Comparison of ENCODE assay signal across 10 cellular contexts in the genomic region with DNA sequence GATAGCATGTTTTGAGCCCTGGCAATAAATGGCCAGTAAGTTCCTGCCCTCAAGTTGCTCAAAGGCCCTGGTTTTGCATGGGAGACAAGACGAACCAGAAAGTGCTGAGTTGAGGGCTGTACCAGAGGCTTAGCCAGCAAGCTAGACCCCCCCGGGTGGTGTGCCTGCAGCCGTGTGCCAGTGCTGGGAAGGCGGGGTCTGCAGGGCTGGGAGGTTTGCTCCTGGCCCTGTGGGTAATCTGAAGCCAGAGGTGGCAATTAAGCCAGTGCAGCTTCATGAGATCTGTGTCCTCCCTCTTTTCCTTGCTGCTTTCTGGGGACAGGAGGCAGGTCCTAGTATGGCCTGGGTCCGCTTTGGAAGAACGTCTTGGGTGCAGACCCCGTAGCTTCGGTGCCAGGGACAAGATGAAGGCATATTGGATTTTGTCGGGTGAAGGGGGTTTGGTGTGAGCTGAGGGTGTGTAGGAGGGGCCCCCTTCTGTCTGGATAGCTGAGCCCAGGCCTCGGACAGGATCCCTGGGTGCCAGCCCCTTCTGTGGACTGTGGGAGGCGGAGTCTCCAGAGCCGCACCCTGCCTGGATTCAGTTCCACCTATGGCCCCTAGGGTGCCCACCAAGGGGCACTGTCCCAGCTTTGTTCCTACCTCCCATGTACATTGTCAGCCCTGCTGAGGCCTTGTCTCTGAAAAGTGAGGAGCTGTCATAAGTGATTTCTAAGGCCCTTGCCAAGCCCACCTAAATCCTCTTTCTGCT. TPM values are rescaled to one million over a fixed set of nuclear protein-coding genes. Genes with fewer than 3 reads are reported as not detected.
DNase-seq lines count a peak whose midpoint lies in the region; ATAC-seq and TF ChIP-seq lines count a peak whose summit lies in the region.
"Had no signal": no experiment of that assay in that cellular context is flagged by ENCODE, and none has a peak within 500 bp of the region (broad histone marks: within the 10 kb centered on the region; RNA-seq: fewer than 3 reads in every experiment).

No MANE protein-coding gene starts in this region.

- H3K4me2 ChIP-seq in IMR-90 (ENCODE audit: low read depth, low read length) (no peak overlapping the region), neural cell (ENCODE audit: low read length) (no peak overlapping the region)

- no peak overlapping the region for H3K18ac ChIP-seq in IMR-90 (ENCODE audit: low read depth, low read length)

- H2BK5ac ChIP-seq in IMR-90 (ENCODE audit: low read depth, low read length, poor library complexity, severe bottlenecking): no peak overlapping the region

- no peak overlapping the region for H3K27ac Mint-ChIP-seq in WTC11
- no peak overlapping the region for H3K27ac Mint-ChIP-seq in T-helper 2 cell treated with Interferon-gamma antibody and Interleukin-4, amounts not matched to agents 5 μg/mL and 100 μg/mL, for 36 hours
- H3K27ac Mint-ChIP-seq: naive thymus-derived CD4-positive, alpha-beta T cell had no signal

- TF ChIP-seq CTCF in IMR-90 (conservative IDR thresholded peaks at IDR 0.05; ENCODE audit: low read depth, low read length) (peak; percentile 29), WTC11 (IDR thresholded peaks at IDR 0.05) (no peak), neural cell (IDR thresholded peaks at IDR 0.05; ENCODE audit: poor library complexity, severe bottlenecking) (peak; percentile 21)

- H3K27ac ChIP-seq in IMR-90 (ENCODE audit: insufficient read depth, low read length): no peak overlapping the region
- H3K27ac ChIP-seq in neural cell (ENCODE audit: low read length): no peak overlapping the region

- peak overlapping the region; percentile 69 for H2AK5ac ChIP-seq in IMR-90 (ENCODE audit: low read depth, low read length)

- H2BK120ac ChIP-seq in IMR-90 (ENCODE audit: low read depth, low read length): peak overlapping the region; percentile 85

- DNase-seq in DMS79 (lab: John Stamatoyannopoulos, UW): peak; percentile 78
- DNase-seq in IMR-90: no peak
- DNase-seq in WTC11 (ENCODE audit: low spot score): peak; percentile 60
- DNase-seq in hepatic stellate cell (ENCODE audit: low spot score): no peak
- DNase-seq in T-helper 2 cell treated with Interferon-gamma antibody and Interleukin-4, amounts not matched to agents 5 μg/mL and 100 μg/mL, for 36 hours (ENCODE audit: low spot score): no peak
- DNase-seq in DMS114 treated with DMSO at 0.1 percent for 48 hours (lab: John Stamatoyannopoulos, UW; ENCODE audit: unreplicated experiment): no peak
- DNase-seq: activated naive CD4-positive, alpha-beta T cell treated with Interleukin-2 at 50 U/mL for 16 hours; naive thymus-derived CD4-positive, alpha-beta T cell had no signal

- in situ Hi-C loops in IMR-90 (cut with MboI; ENCODE audit: low sequenced_read_pairs): no loop called here

- no peak overlapping the region; the same call in 1 of the 2 replicates for H4K5ac ChIP-seq in IMR-90 (ENCODE audit: low read depth, low read length)

- no peak for TF ChIP-seq RAD21 in IMR-90 (IDR thresholded peaks at IDR 0.05; ENCODE audit: low read length)
- TF ChIP-seq RAD21 in neural cell (conservative IDR thresholded peaks at IDR 0.05): no peak

- H4K8ac ChIP-seq in IMR-90 (ENCODE audit: low read depth in 2 of 2, low read length in 2 of 2): peak overlapping the region; percentile 48 to 96; a peak in 1 of 4 replicates

- H2AFZ ChIP-seq in IMR-90 (replicated peaks; ENCODE audit: low read length, poor library complexity): no peak overlapping the region
- H2AFZ ChIP-seq in neural cell (ENCODE audit: low read depth, low read length): no peak overlapping the region

- H3K27me3 ChIP-seq in IMR-90 (ENCODE audit: control insufficient read depth, insufficient read depth, low read length) (no peaks in the 10 kb centered on the region), neural cell (ENCODE audit: insufficient read depth, low read depth, low read length) (no peaks in the 10 kb centered on the region)

- peaks cover 43% of the 10 kb centered on the region for H3K4me1 ChIP-seq in IMR-90 (ENCODE audit: control insufficient read depth, insufficient read depth, low read length)

- ATAC-seq in IMR-90 (ENCODE audit: low read depth) (no peak), WTC11 (peak; percentile 63), HG02885 (IDR thresholded peaks at IDR 0.05; ENCODE audit: poor library complexity, unreplicated experiment) (no peak)
- ATAC-seq: naive thymus-derived CD4-positive, alpha-beta T cell had no signal

- peaks cover 26% of the 10 kb centered on the region for H3K9me1 ChIP-seq in IMR-90 (ENCODE audit: insufficient read depth, low read length)

- no peaks in the 10 kb centered on the region for H3K79me2 ChIP-seq in neural cell (replicated peaks; ENCODE audit: insufficient read depth, low read length)

- intact Hi-C loops in IMR-90 (cut with micrococcal nuclease): no loop called here

- TF ChIP-seq POLR2A in IMR-90 (IDR thresholded peaks at IDR 0.05; ENCODE audit: low read depth, low read length): no peak

- H3K27me3 Mint-ChIP-seq in WTC11 (ENCODE audit: low read depth): peaks cover 53% of the 10 kb centered on the region
- H3K27me3 Mint-ChIP-seq in T-helper 2 cell treated with Interferon-gamma antibody and Interleukin-4, amounts not matched to agents 5 μg/mL and 100 μg/mL, for 36 hours (ENCODE audit: low read depth): peaks cover 56% of the 10 kb centered on the region

- peak overlapping the region; percentile 31; the same call in 2 of the 3 replicates for H2BK15ac ChIP-seq in IMR-90 (ENCODE audit: low read depth, low read length)

- H3K9ac ChIP-seq in IMR-90 (ENCODE audit: low read depth, low read length): no peak overlapping the region
- no peak overlapping the region for H3K9ac ChIP-seq in neural cell (ENCODE audit: low read length)

- no peaks in the 10 kb centered on the region for H3K36me3 Mint-ChIP-seq in WTC11
- H3K36me3 Mint-ChIP-seq in T-helper 2 cell treated with Interferon-gamma antibody and Interleukin-4, amounts not matched to agents 5 μg/mL and 100 μg/mL, for 36 hours (ENCODE audit: low read depth): no peaks in the 10 kb centered on the region
- H3K36me3 Mint-ChIP-seq: naive thymus-derived CD4-positive, alpha-beta T cell had no signal

- no peaks in the 10 kb centered on the region for H3K9me3 ChIP-seq in IMR-90 (ENCODE audit: control insufficient read depth, insufficient read depth, low read length)
- no peaks in the 10 kb centered on the region for H3K9me3 ChIP-seq in neural cell (ENCODE audit: low read length)

- 80% methylated on average over 2 of the region's 12 CpGs; no CpG with 5 or more reads in 1 of the 2 experiments for WGBS in IMR-90 (ENCODE audit: extremely low coverage in 2 of 2, insufficient read length in 1 of 2), 2 experiments

- H3K9me2 ChIP-seq in neural cell (ENCODE audit: insufficient read depth, low read length): no peaks in the 10 kb centered on the region

- peak overlapping the region; percentile 82 for H2BK20ac ChIP-seq in IMR-90 (ENCODE audit: low read depth, low read length)

- no peak overlapping the region for H2AK9ac ChIP-seq in IMR-90 (replicated peaks; ENCODE audit: low read depth, low read length, poor library complexity)

- H4K91ac ChIP-seq in IMR-90 (ENCODE audit: insufficient read depth, low read depth, low read length): peak overlapping the region; percentile 36

- H3F3A ChIP-seq in neural cell (ENCODE audit: insufficient read depth, low read length, poor library complexity, severe bottlenecking): no peaks in the 10 kb centered on the region

- no TSS peak for BruUV-seq in IMR-90 (replicated peaks; lab: Mats Ljungman, UMichigan)

- H3K4me3 ChIP-seq in IMR-90 (ENCODE audit: insufficient read depth, low read depth, low read length) (no peak overlapping the region), neural cell (ENCODE audit: low read length) (no peak overlapping the region)

- H3K79me1 ChIP-seq in IMR-90 (ENCODE audit: low read depth in 1 of 2, low read length in 2 of 2): peaks cover 26 to 57% of the 10 kb centered on the region in 2 experiments; a peak in 3 of 4 replicates

- no peaks in the 10 kb centered on the region for H3K9me3 Mint-ChIP-seq in WTC11
- no peaks in the 10 kb centered on the region for H3K9me3 Mint-ChIP-seq in T-helper 2 cell treated with Interferon-gamma antibody and Interleukin-4, amounts not matched to agents 5 μg/mL and 100 μg/mL, for 36 hours

- TF ChIP-seq EP300 in neural cell (conservative IDR thresholded peaks at IDR 0.05; ENCODE audit: poor library complexity, severe bottlenecking): no peak

- CTCF ChIA-PET in IMR-90 (lab: Yijun Ruan, JAX): interaction anchor here (1.1 to 2.1 kb wide), 3 partner anchors 14 to 44 kb away, joined by 3 to 4 read pairs (median 4); no protein-coding TSS in a partner anchor
- CTCF ChIA-PET in WTC11 (lab: Charles Lee): interaction anchor here (0.6 to 7.1 kb wide), 18 partner anchors 8 to 158 kb away, joined by 3 to 126 read pairs (median 5); a partner anchor contains a TSS

- peaks cover 30% of the 10 kb centered on the region for H3K36me3 ChIP-seq in IMR-90 (ENCODE audit: control insufficient read depth, insufficient read depth, low read length)
- H3K36me3 ChIP-seq in neural cell (ENCODE audit: insufficient read depth, low read length): no peaks in the 10 kb centered on the region

- dilution Hi-C loops in IMR-90 (cut with HindIII; ENCODE audit: low sequenced_read_pairs, unreplicated experiment): no loop called here

- peak overlapping the region; percentile 56; the same call in 1 of the 2 replicates for H3K23ac ChIP-seq in IMR-90 (ENCODE audit: low read depth, low read length)

- H3K4me1 Mint-ChIP-seq in WTC11: peaks cover 73% of the 10 kb centered on the region
- peaks cover 2% of the 10 kb centered on the region for H3K4me1 Mint-ChIP-seq in T-helper 2 cell treated with Interferon-gamma antibody and Interleukin-4, amounts not matched to agents 5 μg/mL and 100 μg/mL, for 36 hours (ENCODE audit: low read depth)

- POLR2A ChIA-PET in IMR-90 (lab: Charles Lee; ENCODE audit: unreplicated experiment) (no interaction called here), WTC11 (lab: Charles Lee) (interaction anchor here (0.7 to 1.1 kb wide), 3 partner anchors 9 to 158 kb away, joined by 3 to 4 read pairs (median 3); a partner anchor contains a TSS)

- H3K56ac ChIP-seq in IMR-90 (ENCODE audit: extremely low read depth, insufficient read depth, low read length): no peak overlapping the region

- peak overlapping the region; percentile 67; the same call in 1 of the 2 replicates for H3K14ac ChIP-seq in IMR-90 (replicated peaks; ENCODE audit: low read depth, low read length)

- H3K4me3 Mint-ChIP-seq in WTC11: no peak overlapping the region
- H3K4me3 Mint-ChIP-seq in T-helper 2 cell treated with Interferon-gamma antibody and Interleukin-4, amounts not matched to agents 5 μg/mL and 100 μg/mL, for 36 hours: no peak overlapping the region
- H3K4me3 Mint-ChIP-seq: naive thymus-derived CD4-positive, alpha-beta T cell had no signal

- peak overlapping the region; percentile 80 for H3K4ac ChIP-seq in IMR-90 (ENCODE audit: low read depth, low read length)

- no peaks in the 10 kb centered on the region; the same call in 1 of the 2 replicates for H4K20me1 ChIP-seq in IMR-90 (ENCODE audit: insufficient read depth, low read length)
- H4K20me1 ChIP-seq in neural cell (ENCODE audit: insufficient read depth): no peaks in the 10 kb centered on the region

RNA-seq across cellular contexts. Expression of a gene that starts 15.6 kb away (rescaled TPM):
- total RNA-seq in IMR-90 (2012; rRNA removed): 7.8 and 7.9 TPM in 2 replicates
- 9.0 and 11.2 TPM in 2 replicates for polyA plus RNA-seq in IMR-90 (2012; rRNA removed)
- polyA plus RNA-seq in IMR-90 (2012; cell fraction: cytosol; rRNA removed): 6.2 and 7.6 TPM in 2 replicates
- 5.0 and 13.0 TPM in 2 replicates for polyA plus RNA-seq in IMR-90 (2012; cell fraction: nucleus; rRNA removed; ENCODE audit: low replicate concordance)
- total RNA-seq in WTC11 (2021): 0.23 to 0.81 TPM (median 0.57 TPM) in 3 replicates
- 0.92 and 1.6 TPM in 2 replicates for polyA plus RNA-seq in neural cell
- 0.35 and 1.5 TPM in 2 replicates for polyA minus RNA-seq in neural cell
- polyA plus RNA-seq: naive thymus-derived CD4-positive, alpha-beta T cell had no signal

Comparison
In these comparisons a context has a peak if more than half of its experiments do, and no peak if none do; other contexts are left out.
1. DNase-seq: peak in DMS79 (single experiment) and WTC11 (single experiment); none in IMR-90 (single experiment), hepatic stellate cell (single experiment), T-helper 2 cell treated with Interferon-gamma antibody and Interleukin-4, amounts not matched to agents 5 μg/mL and 100 μg/mL, for 36 hours (single experiment) and DMS114 treated with DMSO at 0.1 percent for 48 hours (single experiment).